12 cellular contexts compared by ENCODE assay signal in the genomic region with DNA sequence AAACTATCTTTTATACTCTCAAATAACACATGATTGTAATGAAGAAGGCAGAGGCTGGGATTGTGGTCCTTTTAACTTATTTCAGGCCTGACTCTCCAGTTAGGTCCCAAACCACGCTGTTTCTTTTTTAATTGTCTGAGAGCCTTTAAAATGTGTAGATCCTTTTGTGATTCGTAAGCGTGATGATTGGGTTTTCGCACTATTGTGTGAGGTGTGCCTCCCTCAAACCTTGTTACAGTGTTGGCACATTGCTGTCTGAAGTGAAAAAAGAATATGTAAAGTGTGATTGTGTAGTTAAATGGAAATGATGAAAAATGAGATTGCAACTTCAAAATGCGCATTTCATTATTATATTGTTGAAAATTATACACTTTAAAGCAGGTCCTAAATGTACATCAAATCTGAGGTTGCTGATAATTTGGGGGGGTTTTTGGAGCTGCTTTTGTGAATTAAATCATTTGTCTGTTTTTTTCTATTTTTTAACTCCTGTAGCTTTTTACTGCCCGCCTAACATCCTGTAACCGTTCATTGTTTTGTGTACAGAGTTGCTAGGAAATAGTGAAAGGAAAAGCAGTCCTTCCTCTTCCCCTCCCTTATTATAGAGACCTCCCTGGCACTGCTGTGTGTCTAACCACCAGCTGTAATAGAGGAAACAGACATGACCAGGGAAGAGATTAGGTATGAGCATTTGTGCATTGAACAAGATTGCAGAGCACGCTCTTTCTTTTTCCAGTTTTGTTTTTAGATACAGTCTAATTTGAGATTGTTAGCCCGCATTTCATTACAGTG. TPM values are rescaled to one million over a fixed set of nuclear protein-coding genes. Genes with fewer than 3 reads are reported as not detected.
DNase-seq lines count a peak whose midpoint lies in the region; ATAC-seq and TF ChIP-seq lines count a peak whose summit lies in the region.
"Had no signal": no experiment of that assay in that cellular context is flagged by ENCODE, and none has a peak within 500 bp of the region (broad histone marks: within the 10 kb centered on the region; RNA-seq: fewer than 3 reads in every experiment).

No MANE protein-coding gene starts in this region.

- CTCF ChIA-PET in activated CD4-positive, alpha-beta memory T cell treated with anti-CD3 and anti-CD28 coated beads, Interleukin-2, amount 10 ng/mL, durations not matched to agents 7 days and 5 days (lab: Charles Lee) = interaction anchor here (0.7 to 1.7 kb wide), 8 partner anchors 8 to 667 kb away, joined by 3 to 8 read pairs (median 4); no protein-coding TSS in a partner anchor

- H3K9ac ChIP-seq in BLaER1 = no peak overlapping the region; the same call in 1 of the 2 replicates

- intact Hi-C loops in right cardiac atrium (cut with DNase I) = no loop called here

- H3K9me3 ChIP-seq in BLaER1 = no peaks in the 10 kb centered on the region
- no peaks in the 10 kb centered on the region for H3K9me3 ChIP-seq in HAP-1
- H3K9me3 ChIP-seq in right cardiac atrium (ENCODE audit: control insufficient read depth, low read length) = no peaks in the 10 kb centered on the region

- no peak for TF ChIP-seq CTCF in foreskin keratinocyte (conservative IDR thresholded peaks at IDR 0.05)
- no peak for TF ChIP-seq CTCF in GM13976 (IDR thresholded peaks at IDR 0.05; ENCODE audit: borderline replicate concordance, control extremely low read depth, extremely low read depth, insufficient read depth, missing control alignments)

- peak; percentile 93 to 98 for ATAC-seq in right cardiac atrium
- no peak for ATAC-seq in foreskin keratinocyte

- H3K27ac Mint-ChIP-seq in activated CD4-positive, alpha-beta memory T cell treated with anti-CD3 and anti-CD28 coated beads, Interleukin-2, amount 10 ng/mL, durations not matched to agents 7 days and 5 days = peak overlapping the region; percentile 49
- H3K27ac Mint-ChIP-seq: type B pancreatic cell had no signal

- peak overlapping the region; percentile 7; the same call in 1 of the 2 replicates for H3K27ac ChIP-seq in BLaER1
- H3K27ac ChIP-seq in right cardiac atrium (ENCODE audit: low read length) = peak overlapping the region; percentile 6
- no peak overlapping the region for H3K27ac ChIP-seq in foreskin keratinocyte

- WGBS in right cardiac atrium = 49% methylated on average over 9 of the region's 9 CpGs

- H3K27me3 Mint-ChIP-seq in activated CD4-positive, alpha-beta memory T cell treated with anti-CD3 and anti-CD28 coated beads, Interleukin-2, amount 10 ng/mL, durations not matched to agents 7 days and 5 days = no peaks in the 10 kb centered on the region
- H3K27me3 Mint-ChIP-seq: type B pancreatic cell had no signal

- no peak overlapping the region for H3K4me3 ChIP-seq in BLaER1
- no peak overlapping the region for H3K4me3 ChIP-seq in HAP-1
- H3K4me3 ChIP-seq in right cardiac atrium (ENCODE audit: low read length) = peak overlapping the region; percentile 20

- H3K36me3 Mint-ChIP-seq in activated CD4-positive, alpha-beta memory T cell treated with anti-CD3 and anti-CD28 coated beads, Interleukin-2, amount 10 ng/mL, durations not matched to agents 7 days and 5 days (ENCODE audit: low read depth) = peaks cover 40% of the 10 kb centered on the region

- H3K27me3 ChIP-seq in BLaER1 (no peaks in the 10 kb centered on the region), HAP-1 (ENCODE audit: low read depth) (no peaks in the 10 kb centered on the region), right cardiac atrium (ENCODE audit: control insufficient read depth, insufficient read depth) (no peaks in the 10 kb centered on the region), foreskin keratinocyte (no peaks in the 10 kb centered on the region)

- DNase-seq in HAP-1 (ENCODE audit: low spot score in 2 of 2) (peak; percentile 47 to 68), right cardiac atrium (no peak), foreskin keratinocyte (no peak), GM13976 (ENCODE audit: low spot score) (no peak), AG08396 (ENCODE audit: low spot score) (no peak), glomerular visceral epithelial cell (ENCODE audit: extremely low spot score) (no peak)
- DNase-seq in activated CD4-positive, alpha-beta memory T cell treated with anti-CD3 and anti-CD28 coated beads, Interleukin-2, amount 10 ng/mL, durations not matched to agents 7 days and 5 days = no peak
- DNase-seq: activated CD4-positive, alpha-beta T cell treated with anti-CD3 and anti-CD28 coated beads, Interleukin-2, amount 50 U/mL, for 1 hour; occipital lobe; OCI-M1 had no signal

- peak overlapping the region; percentile 2 for H3K4me3 Mint-ChIP-seq in activated CD4-positive, alpha-beta memory T cell treated with anti-CD3 and anti-CD28 coated beads, Interleukin-2, amount 10 ng/mL, durations not matched to agents 7 days and 5 days
- H3K4me3 Mint-ChIP-seq: type B pancreatic cell had no signal

- H4K20me1 ChIP-seq in BLaER1 = no peaks in the 10 kb centered on the region

- H3K4me2 ChIP-seq in BLaER1 = peak overlapping the region; percentile 47

- in situ Hi-C loops in HAP-1 (cut with MboI; ENCODE audit: low sequenced_read_pairs) (no loop called here), GM13976 (cut with MboI; ENCODE audit: low sequenced_read_pairs, unreplicated experiment) (no loop called here)

- H3K4me1 ChIP-seq in BLaER1 = peaks cover 21% of the 10 kb centered on the region
- peaks cover 16% of the 10 kb centered on the region for H3K4me1 ChIP-seq in HAP-1
- no peaks in the 10 kb centered on the region for H3K4me1 ChIP-seq in right cardiac atrium (ENCODE audit: control insufficient read depth, insufficient read depth, low read length)
- H3K4me1 ChIP-seq in foreskin keratinocyte = peaks cover 3% of the 10 kb centered on the region

- no peaks in the 10 kb centered on the region for H3K9me3 Mint-ChIP-seq in activated CD4-positive, alpha-beta memory T cell treated with anti-CD3 and anti-CD28 coated beads, Interleukin-2, amount 10 ng/mL, durations not matched to agents 7 days and 5 days
- H3K9me3 Mint-ChIP-seq: type B pancreatic cell had no signal

- peaks cover 85% of the 10 kb centered on the region for H3K36me3 ChIP-seq in BLaER1
- peaks cover 27% of the 10 kb centered on the region for H3K36me3 ChIP-seq in HAP-1 (replicated peaks)

- POLR2A ChIA-PET in activated CD4-positive, alpha-beta memory T cell treated with anti-CD3 and anti-CD28 coated beads, Interleukin-2, amount 10 ng/mL, durations not matched to agents 7 days and 5 days (lab: Charles Lee) = interaction anchor here (0.6 to 0.9 kb wide), 3 partner anchors 10 to 855 kb away, joined by 3 to 4 read pairs (median 3); no protein-coding TSS in a partner anchor

- H3K4me1 Mint-ChIP-seq in activated CD4-positive, alpha-beta memory T cell treated with anti-CD3 and anti-CD28 coated beads, Interleukin-2, amount 10 ng/mL, durations not matched to agents 7 days and 5 days = peaks cover 11% of the 10 kb centered on the region

RNA-seq across cellular contexts. Expression of a gene that starts 43.3 kb away (rescaled TPM):
- 10 to 100 TPM; 54.9 to 55.5 TPM for total RNA-seq in activated CD4-positive, alpha-beta memory T cell treated with anti-CD3 and anti-CD28 coated beads, Interleukin-2, amount 10 ng/mL, durations not matched to agents 7 days and 5 days
- total RNA-seq in right cardiac atrium = 10 to 100 TPM; 56.1 to 64.5 (median 61.3) TPM
- polyA plus RNA-seq in right cardiac atrium = 43.3 TPM
- total RNA-seq in foreskin keratinocyte = 88.2 and 94.3 TPM in 2 replicates
- 34.1 and 44.0 TPM in 2 replicates for polyA plus RNA-seq in foreskin keratinocyte

RNA-seq across cellular contexts. Expression of a gene that starts 47.6 kb away (rescaled TPM):
- total RNA-seq in activated CD4-positive, alpha-beta memory T cell treated with anti-CD3 and anti-CD28 coated beads, Interleukin-2, amount 10 ng/mL, durations not matched to agents 7 days and 5 days = 10 to 100 TPM; 19.1 to 20.6 TPM
- total RNA-seq in right cardiac atrium = 10 to 100 TPM; 13.4 to 22.2 (median 17.2) TPM
- polyA plus RNA-seq in right cardiac atrium = 15.8 TPM
- 23.9 and 24.4 TPM in 2 replicates for total RNA-seq in foreskin keratinocyte
- 15.5 and 17.3 TPM in 2 replicates for polyA plus RNA-seq in foreskin keratinocyte

Comparison
In these comparisons a context has a peak if more than half of its experiments do, and no peak if none do; other contexts are left out.
1. DNase-seq: peak in HAP-1 (2 of 2); none in activated CD4-positive, alpha-beta memory T cell treated with anti-CD3 and anti-CD28 coated beads, Interleukin-2, amount 10 ng/mL, durations not matched to agents 7 days and 5 days (single experiment), right cardiac atrium (0 of 3), foreskin keratinocyte (0 of 2), GM13976 (single experiment), AG08396 (single experiment) and glomerular visceral epithelial cell (single experiment).